Comparison of ENCODE assay signal across 16 cellular contexts in the genomic region with DNA sequence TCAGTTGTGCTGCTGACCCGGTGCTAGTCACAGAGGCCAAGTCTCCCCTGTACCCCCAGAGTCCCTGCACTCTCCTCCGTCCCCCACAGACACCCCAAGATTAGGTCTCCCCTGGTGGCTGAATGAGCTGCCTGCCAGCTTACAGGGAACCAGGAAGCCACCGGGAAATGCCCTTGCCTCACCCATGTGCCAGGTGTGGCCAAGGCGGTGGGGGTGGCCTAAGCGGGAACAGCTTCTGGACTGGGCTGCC. TPM values are rescaled to one million over a fixed set of nuclear protein-coding genes. Genes with fewer than 3 reads are reported as not detected.
DNase-seq lines count a peak whose midpoint lies in the region; ATAC-seq, FAIRE-seq and TF ChIP-seq lines count a peak whose summit lies in the region.
"Had no signal": no experiment of that assay in that cellular context is flagged by ENCODE, and none has a peak within 500 bp of the region (broad histone marks: within the 10 kb centered on the region; RNA-seq: fewer than 3 reads in every experiment).

No MANE protein-coding gene starts in this region.

- TF ChIP-seq EP300 in suprapubic skin (IDR thresholded peaks at IDR 0.05), result no peak

- H3K27me3 Mint-ChIP-seq in GM23338 (ENCODE audit: insufficient read depth, low read depth, poor library complexity), result peaks cover 12% of the 10 kb centered on the region
- H3K27me3 Mint-ChIP-seq: activated naive CD8-positive, alpha-beta T cell; IgD-negative memory B cell had no signal

- no peak for FAIRE-seq in bronchial epithelial cell (lab: Jason Lieb, UNC)
- FAIRE-seq: TTC549 had no signal

- H3K27me3 ChIP-seq in bronchial epithelial cell (ENCODE audit: control insufficient read depth, insufficient read depth, low read length) (no peaks in the 10 kb centered on the region), suprapubic skin (no peaks in the 10 kb centered on the region), GM23338 (ENCODE audit: insufficient read depth) (no peaks in the 10 kb centered on the region)

- no peaks in the 10 kb centered on the region for H4K20me1 ChIP-seq in GM23338 (replicated peaks; ENCODE audit: insufficient read depth)

- H3K4me3 Mint-ChIP-seq in GM23338, result no peak overlapping the region
- H3K4me3 Mint-ChIP-seq: activated naive CD8-positive, alpha-beta T cell; IgD-negative memory B cell; nephron had no signal

- DNase-seq in HPDE6-E6E7 (ENCODE audit: extremely low spot score) (peak; percentile 20), bronchial epithelial cell (ENCODE audit: low read depth) (peak; percentile 8), suprapubic skin (ENCODE audit: low spot score in 2 of 2) (no peak), GM23338 (ENCODE audit: low spot score) (no peak), NCI-H1436 treated with DMSO at 0.1 percent for 48 hours (lab: John Stamatoyannopoulos, UW) (no peak)
- no peak for DNase-seq in activated CD4-positive, alpha-beta T cell treated with anti-CD3 and anti-CD28 coated beads for 4 hours
- DNase-seq: cortex of kidney, NCI-H524, SHP77 had no signal

- no peak overlapping the region for H3K4me2 ChIP-seq in GM23338

- no peaks in the 10 kb centered on the region; the same call in 2 of the 3 replicates for H3K36me3 Mint-ChIP-seq in GM23338 (ENCODE audit: low read depth)
- H3K36me3 Mint-ChIP-seq: activated naive CD8-positive, alpha-beta T cell; IgD-negative memory B cell had no signal

- ATAC-seq in GM23338, result no peak
- no peak for ATAC-seq in GM18520 (IDR thresholded peaks at IDR 0.05; ENCODE audit: unreplicated experiment)

- H2AFZ ChIP-seq in GM23338, result no peak overlapping the region

- no peaks in the 10 kb centered on the region for H3K9me3 Mint-ChIP-seq in GM23338
- H3K9me3 Mint-ChIP-seq: IgD-negative memory B cell, nephron had no signal

- TF ChIP-seq POLR2A in suprapubic skin (IDR thresholded peaks at IDR 0.05), result no peak

- no peaks in the 10 kb centered on the region for H3K9me3 ChIP-seq in mesodermal cell (ENCODE audit: control insufficient read depth, low read length)
- no peaks in the 10 kb centered on the region for H3K9me3 ChIP-seq in suprapubic skin

- no peak overlapping the region for H3K4me3 ChIP-seq in bronchial epithelial cell (ENCODE audit: low read depth, low read length)
- no peak overlapping the region for H3K4me3 ChIP-seq in mesodermal cell (ENCODE audit: extremely low read depth, insufficient read depth, low read length, poor library complexity, severe bottlenecking)
- no peak overlapping the region for H3K4me3 ChIP-seq in suprapubic skin
- no peak overlapping the region for H3K4me3 ChIP-seq in GM23338

- peak overlapping the region; percentile 81 for H3K27ac ChIP-seq in mesodermal cell (ENCODE audit: low read depth, low read length, severe bottlenecking)
- peak overlapping the region; percentile 88 for H3K27ac ChIP-seq in suprapubic skin
- no peak overlapping the region for H3K27ac ChIP-seq in GM23338 (ENCODE audit: low read depth)
- H3K27ac ChIP-seq: C4-2B had no signal

- H3K9me2 ChIP-seq in GM23338 (ENCODE audit: insufficient read depth), result no peaks in the 10 kb centered on the region

- H3K36me3 ChIP-seq in bronchial epithelial cell (ENCODE audit: control insufficient read depth, insufficient read depth, low read length), result peaks cover 9% of the 10 kb centered on the region
- H3K36me3 ChIP-seq in mesodermal cell (ENCODE audit: control insufficient read depth, insufficient read depth, low read length), result peaks cover 18% of the 10 kb centered on the region
- no peaks in the 10 kb centered on the region for H3K36me3 ChIP-seq in suprapubic skin
- H3K36me3 ChIP-seq in GM23338 (ENCODE audit: insufficient read depth), result no peaks in the 10 kb centered on the region

- peaks cover 14% of the 10 kb centered on the region for H3K4me1 Mint-ChIP-seq in GM23338
- H3K4me1 Mint-ChIP-seq: IgD-negative memory B cell had no signal

- 0 out of 2 replicates have a peak, but pooled peaks cover 3% of the 10 kb centered on the region for H3K79me2 ChIP-seq in GM23338 (replicated peaks; ENCODE audit: insufficient read depth)

- TF ChIP-seq CTCF in bronchial epithelial cell (IDR thresholded peaks at IDR 0.05; ENCODE audit: insufficient read depth, low read length, severe bottlenecking) (no peak), suprapubic skin (IDR thresholded peaks at IDR 0.05) (no peak), GM23338 (conservative IDR thresholded peaks at IDR 0.05; ENCODE audit: low read depth in 2 of 2) (no peak)

- no peak overlapping the region for H3K27ac Mint-ChIP-seq in GM23338
- H3K27ac Mint-ChIP-seq: activated naive CD8-positive, alpha-beta T cell; IgD-negative memory B cell had no signal

- WGBS in mesodermal cell (ENCODE audit: insufficient coverage in 2 of 2), 2 experiments, result 92 to 93% methylated on average over 4 to 5 of the region's 5 CpGs
- WGBS in suprapubic skin, result 38% methylated on average over 5 of the region's 5 CpGs

- H3F3A ChIP-seq in GM23338 (replicated peaks; ENCODE audit: low read depth), result no peaks in the 10 kb centered on the region

- H3K4me1 ChIP-seq in mesodermal cell (ENCODE audit: control insufficient read depth, insufficient read depth, low read length, poor library complexity, severe bottlenecking) (peaks cover 51% of the 10 kb centered on the region), suprapubic skin (peaks cover 100% of the 10 kb centered on the region), GM23338 (ENCODE audit: insufficient read depth) (no peaks in the 10 kb centered on the region)

TF ChIP-seq in GM23338, 12 proteins besides CTCF, POLR2A, EP300 and RAD21 (continues in another document):
- TF ChIP-seq ZNF331 (CRISPR knock-in tag; IDR thresholded peaks at IDR 0.05; ENCODE audit: low read depth), result no peak
- TF ChIP-seq JUNB (IDR thresholded peaks at IDR 0.05; ENCODE audit: unreplicated experiment), result no peak
- TF ChIP-seq, protein P1, sequence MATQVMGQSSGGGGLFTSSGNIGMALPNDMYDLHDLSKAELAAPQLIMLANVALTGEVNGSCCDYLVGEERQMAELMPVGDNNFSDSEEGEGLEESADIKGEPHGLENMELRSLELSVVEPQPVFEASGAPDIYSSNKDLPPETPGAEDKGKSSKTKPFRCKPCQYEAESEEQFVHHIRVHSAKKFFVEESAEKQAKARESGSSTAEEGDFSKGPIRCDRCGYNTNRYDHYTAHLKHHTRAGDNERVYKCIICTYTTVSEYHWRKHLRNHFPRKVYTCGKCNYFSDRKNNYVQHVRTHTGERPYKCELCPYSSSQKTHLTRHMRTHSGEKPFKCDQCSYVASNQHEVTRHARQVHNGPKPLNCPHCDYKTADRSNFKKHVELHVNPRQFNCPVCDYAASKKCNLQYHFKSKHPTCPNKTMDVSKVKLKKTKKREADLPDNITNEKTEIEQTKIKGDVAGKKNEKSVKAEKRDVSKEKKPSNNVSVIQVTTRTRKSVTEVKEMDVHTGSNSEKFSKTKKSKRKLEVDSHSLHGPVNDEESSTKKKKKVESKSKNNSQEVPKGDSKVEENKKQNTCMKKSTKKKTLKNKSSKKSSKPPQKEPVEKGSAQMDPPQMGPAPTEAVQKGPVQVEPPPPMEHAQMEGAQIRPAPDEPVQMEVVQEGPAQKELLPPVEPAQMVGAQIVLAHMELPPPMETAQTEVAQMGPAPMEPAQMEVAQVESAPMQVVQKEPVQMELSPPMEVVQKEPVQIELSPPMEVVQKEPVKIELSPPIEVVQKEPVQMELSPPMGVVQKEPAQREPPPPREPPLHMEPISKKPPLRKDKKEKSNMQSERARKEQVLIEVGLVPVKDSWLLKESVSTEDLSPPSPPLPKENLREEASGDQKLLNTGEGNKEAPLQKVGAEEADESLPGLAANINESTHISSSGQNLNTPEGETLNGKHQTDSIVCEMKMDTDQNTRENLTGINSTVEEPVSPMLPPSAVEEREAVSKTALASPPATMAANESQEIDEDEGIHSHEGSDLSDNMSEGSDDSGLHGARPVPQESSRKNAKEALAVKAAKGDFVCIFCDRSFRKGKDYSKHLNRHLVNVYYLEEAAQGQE (IDR thresholded peaks at IDR 0.05; ENCODE audit: unreplicated experiment), result no peak
- TF ChIP-seq STAT1 (IDR thresholded peaks at IDR 0.05; ENCODE audit: unreplicated experiment), result no peak
- no peak for TF ChIP-seq EZH2phosphoT487 (IDR thresholded peaks at IDR 0.05; ENCODE audit: unreplicated experiment)
- no peak for TF ChIP-seq EZH2 (IDR thresholded peaks at IDR 0.05; ENCODE audit: low read depth, unreplicated experiment)
- no peak for TF ChIP-seq POLR2AphosphoS5 (IDR thresholded peaks at IDR 0.05; ENCODE audit: low read depth)
- TF ChIP-seq, protein P2, sequence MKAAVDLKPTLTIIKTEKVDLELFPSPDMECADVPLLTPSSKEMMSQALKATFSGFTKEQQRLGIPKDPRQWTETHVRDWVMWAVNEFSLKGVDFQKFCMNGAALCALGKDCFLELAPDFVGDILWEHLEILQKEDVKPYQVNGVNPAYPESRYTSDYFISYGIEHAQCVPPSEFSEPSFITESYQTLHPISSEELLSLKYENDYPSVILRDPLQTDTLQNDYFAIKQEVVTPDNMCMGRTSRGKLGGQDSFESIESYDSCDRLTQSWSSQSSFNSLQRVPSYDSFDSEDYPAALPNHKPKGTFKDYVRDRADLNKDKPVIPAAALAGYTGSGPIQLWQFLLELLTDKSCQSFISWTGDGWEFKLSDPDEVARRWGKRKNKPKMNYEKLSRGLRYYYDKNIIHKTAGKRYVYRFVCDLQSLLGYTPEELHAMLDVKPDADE (IDR thresholded peaks at IDR 0.05), result no peak
- TF ChIP-seq CREB1 (CRISPR knock-in tag; IDR thresholded peaks at IDR 0.05; ENCODE audit: low read depth), result no peak

RNA-seq across cellular contexts. Expression of a gene that starts 32.7 kb away (rescaled TPM):
- 28.7 and 36.1 TPM in 2 replicates for total RNA-seq in bronchial epithelial cell
- 162 TPM for polyA plus RNA-seq in mesodermal cell (2013, experiment 1 of 2)
- 102 TPM for polyA plus RNA-seq in mesodermal cell (2013, experiment 2 of 2)
- 100 to 1,000 TPM in 3 of 4 donors, 10 to 100 TPM in 1; 97.5 to 164 (median 131) TPM for total RNA-seq in suprapubic skin
- total RNA-seq in GM23338 (2014; rRNA removed; shearing (Covaris generic)), result 47.8 and 70.8 TPM in 2 replicates
- 13.3 and 14.9 TPM in 2 replicates for polyA plus RNA-seq in GM23338 (2016; fragmentation: Nextera tagmentation; extraction: Ambion mirVana)

Comparison
In these comparisons a context has a peak if more than half of its experiments do, and no peak if none do; other contexts are left out.
1. DNase-seq: peak in HPDE6-E6E7 (single experiment) and bronchial epithelial cell (single experiment); none in suprapubic skin (0 of 2), activated CD4-positive, alpha-beta T cell treated with anti-CD3 and anti-CD28 coated beads for 4 hours (0 of 2), GM23338 (single experiment) and NCI-H1436 treated with DMSO at 0.1 percent for 48 hours (single experiment).